8 cellular contexts compared by ENCODE assay signal in genomic region chr2:202033317-202034248, GRCh38. TPM values are rescaled to one million over a fixed set of nuclear protein-coding genes. Genes with fewer than 3 reads are reported as not detected.
DNase-seq lines count a peak whose midpoint lies in the region; ATAC-seq and TF ChIP-seq lines count a peak whose summit lies in the region.

Gene FZD7, plus strand, starts transcription at chr2:202033855. Its CDS starts 793 bp downstream, at chr2:202034648.

- H3K27ac Mint-ChIP-seq in CD8-positive, alpha-beta memory T cell: peak within 1 kb of the TSS in 7 of 8 donors; percentile 43 to 95 (median 67)

- peak within 1 kb of the TSS; percentile 54; the same call in 1 of the 2 replicates for H3K9ac ChIP-seq in OCI-LY1 (ENCODE audit: low read length)
- H3K9ac ChIP-seq in mucosa of stomach (ENCODE audit: low read length): peak within 1 kb of the TSS; percentile 69

- H3K9me3 ChIP-seq in CD8-positive, alpha-beta memory T cell (ENCODE audit: low read length): no peaks in the 10 kb centered on the region
- no peaks in the 10 kb centered on the region for H3K9me3 ChIP-seq in OCI-LY1 (ENCODE audit: low read length)
- no peaks in the 10 kb centered on the region for H3K9me3 ChIP-seq in mucosa of stomach (ENCODE audit: control insufficient read depth, low read length)

- H3K27me3 ChIP-seq in CD8-positive, alpha-beta memory T cell (ENCODE audit: insufficient read depth, low read length, poor library complexity, severe bottlenecking): peaks cover 19% of the 10 kb centered on the region
- H3K27me3 ChIP-seq in OCI-LY1 (ENCODE audit: insufficient read depth, low read length) (0 out of 2 replicates have a peak, but pooled peaks cover 5% of the 10 kb centered on the region), mucosa of stomach (ENCODE audit: control insufficient read depth, insufficient read depth, low read length) (peaks cover 36% of the 10 kb centered on the region)

- TF ChIP-seq CTCF in OCI-LY1 (IDR thresholded peaks at IDR 0.05; ENCODE audit: low read length): peak; percentile 7; the same call in 1 of the 2 replicates

- TF ChIP-seq POLR2A in erythroblast (IDR thresholded peaks at IDR 0.05; ENCODE audit: low read length): no peak

- peaks cover 5% of the 10 kb centered on the region for H3K4me1 ChIP-seq in CD8-positive, alpha-beta memory T cell (ENCODE audit: insufficient read depth, low read length)
- H3K4me1 ChIP-seq in OCI-LY1 (ENCODE audit: insufficient read depth, low read length, severe bottlenecking) (peaks cover 13% of the 10 kb centered on the region), mucosa of stomach (ENCODE audit: control insufficient read depth, insufficient read depth, low read length) (peaks cover 14% of the 10 kb centered on the region)

- no peaks in the 10 kb centered on the region for H3K9me3 Mint-ChIP-seq in CD8-positive, alpha-beta memory T cell

- H3K27me3 Mint-ChIP-seq in CD8-positive, alpha-beta memory T cell: peaks cover 9 to 11% of the 10 kb centered on the region in 2 donors

- H3K36me3 Mint-ChIP-seq in CD8-positive, alpha-beta memory T cell: peaks cover 0 to 10% (median 0%) of the 10 kb centered on the region in 3 donors

- no peaks in the 10 kb centered on the region for H3F3A ChIP-seq in OCI-LY1 (ENCODE audit: insufficient read depth, low read length)

- CTCF ChIA-PET in CD8-positive, alpha-beta memory T cell (lab: Charles Lee): no interaction called here

- peak; percentile 78 to 88 (median 80) for DNase-seq in CD8-positive, alpha-beta memory T cell
- DNase-seq in activated T-cell treated with anti-CD3 and anti-CD28 coated beads, Interleukin-2, amount 50 U/mL, for 1 hour: peak; percentile 84
- peak; percentile 86 to 92 for DNase-seq in erythroblast (lab: John Stamatoyannopoulos, UW)
- peak; percentile 56 to 65 for DNase-seq in stimulated activated CD8-positive, alpha-beta memory T cell treated with anti-CD3 and anti-CD28 coated beads, Interleukin-4, amount 100 ng/mL, for 4 hours (ENCODE audit: low read depth in 2 of 2, low spot score in 1 of 2)

- H3K4me3 ChIP-seq in CD8-positive, alpha-beta memory T cell (ENCODE audit: low read length): peak within 1 kb of the TSS; percentile 58
- H3K4me3 ChIP-seq in OCI-LY1 (ENCODE audit: low read depth, low read length, poor library complexity, severe bottlenecking) (peak within 1 kb of the TSS; percentile 71), mucosa of stomach (ENCODE audit: low read length) (peak within 1 kb of the TSS; percentile 67)

- no peaks in the 10 kb centered on the region for H3K9me2 ChIP-seq in OCI-LY1 (ENCODE audit: low read depth, low read length)

- POLR2A ChIA-PET in CD8-positive, alpha-beta memory T cell (lab: Charles Lee): no interaction called here

- peak within 1 kb of the TSS; percentile 95 for H3K4me2 ChIP-seq in OCI-LY1 (ENCODE audit: low read length)

- no peaks in the 10 kb centered on the region for H3K36me3 ChIP-seq in CD8-positive, alpha-beta memory T cell (ENCODE audit: insufficient read depth, low read length)
- H3K36me3 ChIP-seq in OCI-LY1 (ENCODE audit: insufficient read depth, low read length): no peaks in the 10 kb centered on the region
- no peaks in the 10 kb centered on the region for H3K36me3 ChIP-seq in mucosa of stomach (ENCODE audit: control insufficient read depth, insufficient read depth, low read length)

- peaks cover 9 to 15% (median 10%) of the 10 kb centered on the region in 3 donors for H3K4me1 Mint-ChIP-seq in CD8-positive, alpha-beta memory T cell

- H2AFZ ChIP-seq in OCI-LY1 (ENCODE audit: low read length): peak within 1 kb of the TSS; percentile 64; the same call in 1 of the 2 replicates

- no peak within 1 kb of the TSS for H3K27ac ChIP-seq in CD8-positive, alpha-beta memory T cell (ENCODE audit: low read depth, low read length)
- no peak within 1 kb of the TSS for H3K27ac ChIP-seq in OCI-LY1 (ENCODE audit: low read depth, low read length, poor library complexity, severe bottlenecking)

- H3K79me2 ChIP-seq in OCI-LY1 (ENCODE audit: insufficient read depth, low read length): no peaks in the 10 kb centered on the region

- ATAC-seq in GM19395 (IDR thresholded peaks at IDR 0.05; ENCODE audit: unreplicated experiment) (peak; percentile 79), HG03558 (IDR thresholded peaks at IDR 0.05; ENCODE audit: extremely low read depth, unreplicated experiment) (peak; percentile 48)

- H4K20me1 ChIP-seq in OCI-LY1 (ENCODE audit: insufficient read depth, low read length): no peaks in the 10 kb centered on the region

- peak within 1 kb of the TSS; percentile 88 to 94 (median 91) for H3K4me3 Mint-ChIP-seq in CD8-positive, alpha-beta memory T cell

RNA-seq across cellular contexts. Expression of gene FZD7, which starts in this region (rescaled TPM):
- total RNA-seq in CD8-positive, alpha-beta memory T cell: under 1 TPM; 0.55 to 0.75 TPM
- polyA plus RNA-seq in CD8-positive, alpha-beta memory T cell: not detected

Comparison
In these comparisons a context has a peak if more than half of its experiments do, and no peak if none do; other contexts are left out.
1. Peak in DNase-seq and H3K4me3 ChIP-seq in CD8-positive, alpha-beta memory T cell; RNA of the gene not detected or under 1 TPM.